2 cellular contexts compared by ENCODE assay signal in the genomic region with DNA sequence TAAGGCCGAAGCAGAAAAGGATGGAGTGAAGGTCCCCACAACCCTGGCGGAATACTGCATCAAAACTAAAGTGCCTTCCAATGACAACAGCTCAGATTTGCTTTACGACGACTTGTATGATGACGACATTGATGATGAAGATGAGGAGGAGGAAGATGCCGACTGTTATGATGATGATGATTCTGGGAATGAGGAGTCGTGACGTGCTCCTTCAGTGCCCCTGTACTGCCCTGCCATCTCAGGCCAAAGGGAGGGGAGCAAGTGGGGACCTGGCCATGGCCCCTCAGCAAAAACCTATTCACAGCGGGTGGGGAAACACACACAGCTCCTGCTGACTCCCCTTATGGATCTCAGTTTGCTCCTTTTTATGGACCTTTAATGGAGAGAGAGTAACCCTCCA.
TF ChIP-seq lines count a peak whose summit lies in the region.

No MANE protein-coding gene starts in this region.

TF ChIP-seq in HepG2, 621 proteins besides CTCF, POLR2A, EP300 and RAD21:
- TF ChIP-seq, protein P1, sequence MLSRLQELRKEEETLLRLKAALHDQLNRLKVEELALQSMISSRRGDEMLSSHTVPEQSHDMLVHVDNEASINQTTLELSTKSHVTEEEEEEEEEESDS (CRISPR knock-in tag; IDR thresholded peaks at IDR 0.05; ENCODE audit: borderline replicate concordance), result no peak
- peak; percentile 7; the same call in 1 of the 2 replicates for TF ChIP-seq CREB1 (IDR thresholded peaks at IDR 0.05)
- TF ChIP-seq CREB1 (CRISPR knock-in tag; IDR thresholded peaks at IDR 0.05), result no peak
- TF ChIP-seq RBM22 (optimal IDR thresholded peaks at IDR 0.05; ENCODE audit: low read length), result peak; percentile 85

TF ChIP-seq in H1, 55 proteins besides CTCF, POLR2A, EP300 and RAD21:
- no peak for TF ChIP-seq ASH2L (IDR thresholded peaks at IDR 0.05; ENCODE audit: low read length)
- TF ChIP-seq POLR2AphosphoS5 (IDR thresholded peaks at IDR 0.05; ENCODE audit: low read depth, low read length), result peak; percentile 74; the same call in 1 of the 2 replicates
- TF ChIP-seq POU5F1 (IDR thresholded peaks at IDR 0.05; ENCODE audit: low read depth, low read length), result no peak
- TF ChIP-seq SP2 (IDR thresholded peaks at IDR 0.05; ENCODE audit: low read length), result no peak
